12 cellular contexts compared by ENCODE assay signal in genomic region chr14:89339579-89339978, GRCh38.
DNase-seq lines count a peak whose midpoint lies in the region; ATAC-seq and TF ChIP-seq lines count a peak whose summit lies in the region.
"Had no signal": no experiment of that assay in that cellular context is flagged by ENCODE, and none has a peak within 500 bp of the region (broad histone marks: within the 10 kb centered on the region; RNA-seq: fewer than 3 reads in every experiment).

No MANE protein-coding gene starts in this region.

- H3K79me2 ChIP-seq in GM23248 (ENCODE audit: insufficient read depth), result 0 out of 2 replicates have a peak, but pooled peaks cover 3% of the 10 kb centered on the region

- in situ Hi-C loops in GM23248 (cut with MboI), result no loop called here
- in situ Hi-C loops in KBM-7 (cut with MboI; ENCODE audit: low pct_unique_long_range_greater_than_20kb, low sequenced_read_pairs), result no loop called here

- no peak overlapping the region for H3K4me2 ChIP-seq in GM23248 (ENCODE audit: unreplicated experiment)
- H3K4me2 ChIP-seq: KMS-11 had no signal

- H3K4me1 ChIP-seq in HUES6 (ENCODE audit: control insufficient read depth, insufficient read depth, low read length) (peaks cover 67% of the 10 kb centered on the region), left lung (peaks cover 5 to 33% of the 10 kb centered on the region in 2 donors), stomach smooth muscle (ENCODE audit: control insufficient read depth, insufficient read depth, low read length) (peaks cover 19% of the 10 kb centered on the region), GM23248 (ENCODE audit: insufficient read depth) (peaks cover 25% of the 10 kb centered on the region)

- no peak overlapping the region for H3K4me3 ChIP-seq in HUES6 (ENCODE audit: low read depth, low read length)
- no peak overlapping the region for H3K4me3 ChIP-seq in left lung
- H3K4me3 ChIP-seq in stomach smooth muscle (ENCODE audit: low read length in 2 of 2), result no peak overlapping the region
- no peak overlapping the region for H3K4me3 ChIP-seq in GM23248

- H3K9ac ChIP-seq in HUES6 (ENCODE audit: low read length), result no peak overlapping the region
- H3K9ac ChIP-seq in stomach smooth muscle (ENCODE audit: low read length in 2 of 2), result no peak overlapping the region
- no peak overlapping the region for H3K9ac ChIP-seq in GM23248
- H3K9ac ChIP-seq: KMS-11 had no signal

- peak; percentile 42 for DNase-seq in amniotic epithelial cell (ENCODE audit: low read depth)
- no peak for DNase-seq in left lung
- no peak for DNase-seq in GM23248
- no peak for DNase-seq in NCI-H510A treated with DMSO at 0.1 percent for 48 hours (lab: John Stamatoyannopoulos, UW)
- DNase-seq in KBM-7, result no peak
- DNase-seq: activated T-cell treated with anti-CD3 and anti-CD28 coated beads, Interleukin-2, amount 50 U/mL, for 48 hours; EL; RPMI8226; substantia nigra had no signal

- H3K9me2 ChIP-seq in GM23248 (ENCODE audit: insufficient read depth), result no peaks in the 10 kb centered on the region

- H3K27ac ChIP-seq in HUES6 (ENCODE audit: low read depth, low read length), result peak overlapping the region; percentile 31; the same call in 1 of the 2 replicates
- H3K27ac ChIP-seq in left lung, result peak overlapping the region; percentile 8 to 40
- H3K27ac ChIP-seq in stomach smooth muscle (ENCODE audit: low read length), result peak overlapping the region; percentile 46
- no peak overlapping the region; the same call in 1 of the 2 replicates for H3K27ac ChIP-seq in GM23248
- H3K27ac ChIP-seq: KMS-11 had no signal

- no peak for TF ChIP-seq CTCF in left lung (IDR thresholded peaks at IDR 0.05)

- H3K9me3 ChIP-seq in HUES6 (ENCODE audit: control insufficient read depth, insufficient read depth, low read depth, low read length) (no peaks in the 10 kb centered on the region), left lung (no peaks in the 10 kb centered on the region), stomach smooth muscle (ENCODE audit: control insufficient read depth in 2 of 2, low read length in 2 of 2) (no peaks in the 10 kb centered on the region), GM23248 (ENCODE audit: low read depth) (no peaks in the 10 kb centered on the region)

- H3K36me3 ChIP-seq in HUES6 (ENCODE audit: control insufficient read depth, insufficient read depth, low read length), result 0 out of 2 replicates have a peak, but pooled peaks cover 3% of the 10 kb centered on the region
- no peaks in the 10 kb centered on the region for H3K36me3 ChIP-seq in left lung
- H3K36me3 ChIP-seq in stomach smooth muscle (ENCODE audit: control insufficient read depth in 2 of 2, insufficient read depth in 2 of 2, low read length in 2 of 2), result peaks cover 0 to 2% of the 10 kb centered on the region in 2 donors
- no peaks in the 10 kb centered on the region for H3K36me3 ChIP-seq in GM23248 (ENCODE audit: low read depth)

- 93% methylated on average over 9 of the region's 9 CpGs for WGBS in GM23248 (ENCODE audit: low coverage in 1 of 2, low lambda C conversion rate in 2 of 2, missing lambda C conversion rate in 2 of 2), 2 experiments

- H4K20me1 ChIP-seq in GM23248 (ENCODE audit: insufficient read depth), result no peaks in the 10 kb centered on the region

- H3K27me3 ChIP-seq in HUES6 (ENCODE audit: control insufficient read depth, insufficient read depth, low read length) (no peaks in the 10 kb centered on the region), left lung (no peaks in the 10 kb centered on the region), stomach smooth muscle (ENCODE audit: control insufficient read depth in 1 of 2, insufficient read depth in 2 of 2, low read length in 2 of 2) (no peaks in the 10 kb centered on the region), GM23248 (replicated peaks; ENCODE audit: insufficient read depth) (no peaks in the 10 kb centered on the region)

- H2AFZ ChIP-seq in GM23248, result no peak overlapping the region

- peaks cover 11% of the 10 kb centered on the region; the same call in 1 of the 2 replicates for H3F3A ChIP-seq in GM23248 (ENCODE audit: insufficient read depth)

- ATAC-seq in left lung, result no peak

- intact Hi-C loops in left lung (cut with DNase I), result no loop called here
